28 cellular contexts compared by ENCODE assay signal in the genomic region with DNA sequence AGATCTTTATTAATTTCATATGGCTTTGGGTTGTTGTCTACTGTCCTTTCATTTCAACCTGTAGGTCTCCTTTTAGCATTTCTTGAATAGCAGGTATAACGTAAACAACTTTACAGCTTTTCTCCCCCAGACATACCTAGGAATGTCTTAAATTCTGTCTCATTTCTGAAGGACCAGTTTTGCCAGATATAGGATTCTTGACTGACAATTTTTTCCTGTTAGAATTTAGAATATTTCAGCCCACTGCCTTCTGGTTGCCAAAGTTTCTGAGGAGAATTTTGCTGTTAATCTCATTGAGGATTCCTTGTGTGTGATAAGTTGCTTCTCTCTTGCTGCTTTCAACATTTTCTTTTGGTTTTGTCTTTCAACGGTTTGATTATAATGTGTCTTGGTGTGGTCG.
"Had no signal": no experiment of that assay in that cellular context is flagged by ENCODE, and none has a peak within 500 bp of the region (broad histone marks: within the 10 kb centered on the region; RNA-seq: fewer than 3 reads in every experiment).

No MANE protein-coding gene starts in this region.

- H3K4me3 ChIP-seq: stomach, suprapubic skin, testis, thoracic aorta, thyroid gland, tibial artery, tibial nerve, transverse colon, upper lobe of left lung, upper lobe of right lung, uterus, vagina had no signal

- H3K27ac Mint-ChIP-seq: stimulated activated effector memory CD8-positive, alpha-beta T cell treated with anti-CD3 and anti-CD28 coated beads, Interleukin-12 subunit alpha, Interleukin-12 subunit beta, amount 100 ng/mL, for 72 hours; stimulated activated memory B cell treated with anti-CD40 and anti-IgM and Interleukin-4, amounts not matched to agents 10 μg/mL and 1 μg/mL and 100 μg/mL, for 72 hours; stimulated activated naive B cell treated with anti-CD40 and anti-IgM and Interleukin-4, amounts not matched to agents 10 μg/mL and 1 μg/mL and 100 μg/mL, for 72 hours; stimulated activated naive CD8-positive, alpha-beta T cell treated with anti-CD3 and anti-CD28 coated beads, Interleukin-15, amount 100 ng/mL, for 72 hours; stimulated activated naive CD8-positive, alpha-beta T cell treated with anti-CD3 and anti-CD28 coated beads, Interleukin-15, Interleukin-2, amounts not matched to agents 100 ng/mL and 50 ng/mL, for 24 hours had no signal

- H3K9me3 ChIP-seq: testis, thyroid gland, uterus had no signal

- FAIRE-seq: urothelium cell line had no signal

- H3K36me3 Mint-ChIP-seq: stimulated activated effector memory CD8-positive, alpha-beta T cell treated with anti-CD3 and anti-CD28 coated beads, Interleukin-12 subunit alpha, Interleukin-12 subunit beta, amount 100 ng/mL, for 72 hours had no signal

- H3K36me3 ChIP-seq: suprapubic skin, thoracic aorta, thyroid gland, transverse colon, upper lobe of left lung, upper lobe of right lung, vagina had no signal

- H3K27me3 Mint-ChIP-seq: stimulated activated memory B cell treated with anti-CD40 and anti-IgM and Interleukin-4, amounts not matched to agents 10 μg/mL and 1 μg/mL and 100 μg/mL, for 72 hours; stimulated activated naive B cell treated with anti-CD40 and anti-IgM and Interleukin-4, amounts not matched to agents 10 μg/mL and 1 μg/mL and 100 μg/mL, for 72 hours; stimulated activated naive CD8-positive, alpha-beta T cell treated with anti-CD3 and anti-CD28 coated beads, Interleukin-15, amount 100 ng/mL, for 72 hours had no signal

- H3K4me3 Mint-ChIP-seq: stimulated activated effector memory CD8-positive, alpha-beta T cell treated with anti-CD3 and anti-CD28 coated beads, Interleukin-12 subunit alpha, Interleukin-12 subunit beta, amount 100 ng/mL, for 72 hours; stimulated activated memory B cell treated with anti-CD40 and anti-IgM and Interleukin-4, amounts not matched to agents 10 μg/mL and 1 μg/mL and 100 μg/mL, for 72 hours; stimulated activated naive B cell treated with anti-CD40 and anti-IgM and Interleukin-4, amounts not matched to agents 10 μg/mL and 1 μg/mL and 100 μg/mL, for 72 hours; stimulated activated naive CD8-positive, alpha-beta T cell treated with anti-CD3 and anti-CD28 coated beads, Interleukin-15, amount 100 ng/mL, for 72 hours; stimulated activated naive CD8-positive, alpha-beta T cell treated with anti-CD3 and anti-CD28 coated beads, Interleukin-15, Interleukin-2, amounts not matched to agents 100 ng/mL and 50 ng/mL, for 24 hours had no signal

- DNase-seq: stimulated activated CD4-positive, alpha-beta T cell treated with anti-CD3 and anti-CD28 coated beads, Interleukin-2, amount 100 ng/mL, for 24 hours; stimulated activated CD4-positive, alpha-beta T cell treated with anti-CD3 and anti-CD28 coated beads, Interleukin-2, amount 100 ng/mL, for 48 hours; stimulated activated CD4-positive, alpha-beta T cell treated with anti-CD3 and anti-CD28 coated beads, Interleukin-4, amount 100 ng/mL, for 1 hour; stimulated activated CD4-positive, alpha-beta T cell treated with anti-CD3 and anti-CD28 coated beads, Interleukin-4, amount 100 ng/mL, for 24 hours; stimulated activated CD4-positive, alpha-beta T cell treated with anti-CD3 and anti-CD28 coated beads, Interleukin-4, amount 100 ng/mL, for 4 hours; stimulated activated CD8-positive, alpha-beta memory T cell treated with anti-CD3 and anti-CD28 coated beads, Interleukin-4, amount 100 ng/mL, for 48 hours; stimulated activated naive B cell treated with anti-CD40 and anti-IgM and Interleukin-4, amounts not matched to agents 10 μg/mL and 1 μg/mL and 100 μg/mL, for 72 hours; stimulated activated naive CD4-positive, alpha-beta T cell; stimulated activated naive CD4-positive, alpha-beta T cell treated with Interleukin-2 at 50 U/mL for 16 hours; stimulated activated naive CD8-positive, alpha-beta T cell treated with anti-CD3 and anti-CD28 coated beads, Interleukin-15, amount 100 ng/mL, for 72 hours; stimulated activated naive CD8-positive, alpha-beta T cell treated with anti-CD3 and anti-CD28 coated beads, Interleukin-15, Interleukin-2, amounts not matched to agents 100 U/mL and 50 U/mL, for 24 hours; stomach; substantia nigra; testis; thyroid gland; tibial artery; transverse colon; upper lobe of left lung; upper lobe of right lung; uterus had no signal

- H3K4me1 Mint-ChIP-seq: stimulated activated effector memory CD8-positive, alpha-beta T cell treated with anti-CD3 and anti-CD28 coated beads, Interleukin-12 subunit alpha, Interleukin-12 subunit beta, amount 100 ng/mL, for 72 hours; stimulated activated memory B cell treated with anti-CD40 and anti-IgM and Interleukin-4, amounts not matched to agents 10 μg/mL and 1 μg/mL and 100 μg/mL, for 72 hours; stimulated activated naive B cell treated with anti-CD40 and anti-IgM and Interleukin-4, amounts not matched to agents 10 μg/mL and 1 μg/mL and 100 μg/mL, for 72 hours; stimulated activated naive CD8-positive, alpha-beta T cell treated with anti-CD3 and anti-CD28 coated beads, Interleukin-15, amount 100 ng/mL, for 72 hours had no signal

- H3K27ac ChIP-seq: stomach, suprapubic skin, testis, thoracic aorta, thyroid gland, tibial artery, tibial nerve, transverse colon, upper lobe of left lung, upper lobe of right lung, uterus, vagina had no signal

- H3K4me1 ChIP-seq: stomach, suprapubic skin, testis, thyroid gland, tibial artery, tibial nerve, transverse colon, upper lobe of left lung, upper lobe of right lung, uterus, vagina had no signal

- H3K27me3 ChIP-seq: stomach, suprapubic skin, testis, thyroid gland, tibial artery, tibial nerve, transverse colon, upper lobe of left lung, upper lobe of right lung, uterus, vagina had no signal
